Comparison of ENCODE assay signal across 30 cellular contexts in genomic region chr18:13298262-13298661, GRCh38.
"Had no signal": no experiment of that assay in that cellular context is flagged by ENCODE, and none has a peak within 500 bp of the region (broad histone marks: within the 10 kb centered on the region; RNA-seq: fewer than 3 reads in every experiment).

No MANE protein-coding gene starts in this region.

- H3K4me1 ChIP-seq: left lung, parathyroid adenoma, right lobe of liver, thyroid gland had no signal

- H3K27me3 ChIP-seq: left lung, right atrium auricular region, right lobe of liver, stomach, testis, thyroid gland, transverse colon, upper lobe of left lung had no signal

- H3K27ac Mint-ChIP-seq: immature natural killer cell; progenitor cell of endocrine pancreas; stimulated activated naive B cell treated with anti-CD40 and anti-IgM and Interleukin-4, amounts not matched to agents 10 μg/mL and 1 μg/mL and 100 μg/mL, for 72 hours had no signal

- H3K4me3 Mint-ChIP-seq: immature natural killer cell; naive thymus-derived CD8-positive, alpha-beta T cell; nephron; neural crest cell; stimulated activated naive B cell treated with anti-CD40 and anti-IgM and Interleukin-4, amounts not matched to agents 10 μg/mL and 1 μg/mL and 100 μg/mL, for 72 hours had no signal

- FAIRE-seq: islet of Langerhans, kidney had no signal

- H3K36me3 Mint-ChIP-seq: immature natural killer cell; naive thymus-derived CD8-positive, alpha-beta T cell; stimulated activated naive B cell treated with anti-CD40 and anti-IgM and Interleukin-4, amounts not matched to agents 10 μg/mL and 1 μg/mL and 100 μg/mL, for 72 hours had no signal

- H3K4me1 Mint-ChIP-seq: immature natural killer cell had no signal

- DNase-seq: hypothalamus; immature natural killer cell; kidney; left colon; left lung; lower lobe of right lung; mammary epithelial cell; mesenchymal stem cell; naive thymus-derived CD8-positive, alpha-beta T cell; occipital lobe; right lobe of liver; stimulated activated CD4-positive, alpha-beta T cell treated with anti-CD3 and anti-CD28 coated beads, Interleukin-12 subunit alpha, Interleukin-12 subunit beta, amount 100 ng/mL, for 4 hours; stimulated activated CD4-positive, alpha-beta T cell treated with anti-CD3 and anti-CD28 coated beads, Interleukin-15, amount 100 ng/mL, for 24 hours; stimulated activated CD4-positive, alpha-beta T cell treated with anti-CD3 and anti-CD28 coated beads, Interleukin-2, amount 100 ng/mL, for 24 hours; stimulated activated CD4-positive, alpha-beta T cell treated with anti-CD3 and anti-CD28 coated beads, Interleukin-4, amount 100 ng/mL, for 1 hour; stimulated activated naive B cell treated with anti-CD40 and anti-IgM and Interleukin-4, amounts not matched to agents 10 μg/mL and 1 μg/mL and 100 μg/mL, for 72 hours; stimulated activated naive CD8-positive, alpha-beta T cell treated with anti-CD3 and anti-CD28 coated beads, Interleukin-15, Interleukin-2, amounts not matched to agents 100 U/mL and 50 U/mL, for 24 hours; stomach; testis; thyroid gland; transverse colon; upper lobe of left lung had no signal

- H3K27ac ChIP-seq: left lung, lower lobe of right lung, neutrophil, parathyroid adenoma, right atrium auricular region, right lobe of liver, skin epidermis, stomach, testis, thyroid gland, transverse colon, upper lobe of left lung had no signal

- H3K9ac ChIP-seq: parathyroid adenoma had no signal

- H3K4me3 ChIP-seq: left lung, lower lobe of right lung, right atrium auricular region, right lobe of liver, skin epidermis, stomach, testis, thyroid gland, transverse colon, upper lobe of left lung had no signal

- H3K27me3 Mint-ChIP-seq: naive thymus-derived CD8-positive, alpha-beta T cell had no signal

- H3K9me3 Mint-ChIP-seq: naive thymus-derived CD8-positive, alpha-beta T cell; nephron; neural crest cell; stimulated activated naive B cell treated with anti-CD40 and anti-IgM and Interleukin-4, amounts not matched to agents 10 μg/mL and 1 μg/mL and 100 μg/mL, for 72 hours had no signal

- H3K9me3 ChIP-seq: left lung, lower lobe of right lung, neutrophil, right atrium auricular region, right lobe of liver, stomach, testis, thyroid gland, transverse colon, upper lobe of left lung had no signal

- H3K36me3 ChIP-seq: left lung, lower lobe of right lung, neutrophil, right atrium auricular region, right lobe of liver, stomach, thyroid gland, transverse colon, upper lobe of left lung had no signal

- ATAC-seq: left colon; left lung; lower lobe of right lung; naive thymus-derived CD8-positive, alpha-beta T cell; right lobe of liver; stimulated activated naive B cell treated with anti-CD40 and anti-IgM and Interleukin-4, amounts not matched to agents 10 μg/mL and 1 μg/mL and 100 μg/mL, for 72 hours; stimulated activated naive CD8-positive, alpha-beta T cell treated with anti-CD3 and anti-CD28 coated beads, Interleukin-15, Interleukin-2, amounts not matched to agents 100 U/mL and 50 U/mL, for 24 hours had no signal
